ENCODE assay signal across 1 cellular context in the genomic region with DNA sequence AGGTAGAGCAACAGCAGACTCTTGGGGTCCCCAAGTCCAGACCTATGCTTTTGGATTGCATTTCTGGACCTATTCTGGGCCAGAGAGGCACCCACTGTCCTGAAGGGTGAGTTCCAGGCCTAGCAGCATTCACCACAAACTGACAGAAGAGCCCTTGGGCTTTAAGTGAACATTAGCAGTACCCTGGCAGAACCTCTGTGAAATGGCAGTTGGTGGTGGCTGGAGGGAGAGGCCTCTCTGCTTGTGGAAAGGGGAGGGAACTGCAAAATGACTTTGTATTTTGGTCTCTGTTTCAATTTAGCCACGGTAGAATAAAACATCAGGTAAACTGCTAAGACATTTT.
TF ChIP-seq lines count a peak whose summit lies in the region.

No MANE protein-coding gene starts in this region.

TF ChIP-seq in A549, 52 proteins besides CTCF, POLR2A, EP300 and RAD21 (continued from another document):
- TF ChIP-seq, protein P1, sequence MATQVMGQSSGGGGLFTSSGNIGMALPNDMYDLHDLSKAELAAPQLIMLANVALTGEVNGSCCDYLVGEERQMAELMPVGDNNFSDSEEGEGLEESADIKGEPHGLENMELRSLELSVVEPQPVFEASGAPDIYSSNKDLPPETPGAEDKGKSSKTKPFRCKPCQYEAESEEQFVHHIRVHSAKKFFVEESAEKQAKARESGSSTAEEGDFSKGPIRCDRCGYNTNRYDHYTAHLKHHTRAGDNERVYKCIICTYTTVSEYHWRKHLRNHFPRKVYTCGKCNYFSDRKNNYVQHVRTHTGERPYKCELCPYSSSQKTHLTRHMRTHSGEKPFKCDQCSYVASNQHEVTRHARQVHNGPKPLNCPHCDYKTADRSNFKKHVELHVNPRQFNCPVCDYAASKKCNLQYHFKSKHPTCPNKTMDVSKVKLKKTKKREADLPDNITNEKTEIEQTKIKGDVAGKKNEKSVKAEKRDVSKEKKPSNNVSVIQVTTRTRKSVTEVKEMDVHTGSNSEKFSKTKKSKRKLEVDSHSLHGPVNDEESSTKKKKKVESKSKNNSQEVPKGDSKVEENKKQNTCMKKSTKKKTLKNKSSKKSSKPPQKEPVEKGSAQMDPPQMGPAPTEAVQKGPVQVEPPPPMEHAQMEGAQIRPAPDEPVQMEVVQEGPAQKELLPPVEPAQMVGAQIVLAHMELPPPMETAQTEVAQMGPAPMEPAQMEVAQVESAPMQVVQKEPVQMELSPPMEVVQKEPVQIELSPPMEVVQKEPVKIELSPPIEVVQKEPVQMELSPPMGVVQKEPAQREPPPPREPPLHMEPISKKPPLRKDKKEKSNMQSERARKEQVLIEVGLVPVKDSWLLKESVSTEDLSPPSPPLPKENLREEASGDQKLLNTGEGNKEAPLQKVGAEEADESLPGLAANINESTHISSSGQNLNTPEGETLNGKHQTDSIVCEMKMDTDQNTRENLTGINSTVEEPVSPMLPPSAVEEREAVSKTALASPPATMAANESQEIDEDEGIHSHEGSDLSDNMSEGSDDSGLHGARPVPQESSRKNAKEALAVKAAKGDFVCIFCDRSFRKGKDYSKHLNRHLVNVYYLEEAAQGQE (IDR thresholded peaks at IDR 0.05): no peak
- TF ChIP-seq FOSL2 (IDR thresholded peaks at IDR 0.05) (no peak), FOSL2 (CRISPR knock-in tag; IDR thresholded peaks at IDR 0.05) (no peak), MAZ (IDR thresholded peaks at IDR 0.05; ENCODE audit: borderline replicate concordance, low read depth, low read length) (no peak), HOXB5 (CRISPR knock-in tag; IDR thresholded peaks at IDR 0.05) (no peak), MYC (IDR thresholded peaks at IDR 0.05; ENCODE audit: borderline replicate concordance, low read length) (no peak), RFX5 (IDR thresholded peaks at IDR 0.05) (no peak), CBX2 (IDR thresholded peaks at IDR 0.05; ENCODE audit: borderline replicate concordance, low read depth) (no peak), HDAC2 (IDR thresholded peaks at IDR 0.05) (no peak), NPAS2 (CRISPR knock-in tag; IDR thresholded peaks at IDR 0.05; ENCODE audit: borderline replicate concordance) (no peak), FOSB (CRISPR knock-in tag; IDR thresholded peaks at IDR 0.05) (no peak), HEYL (CRISPR knock-in tag; IDR thresholded peaks at IDR 0.05) (no peak)
- TF ChIP-seq, protein P2, sequence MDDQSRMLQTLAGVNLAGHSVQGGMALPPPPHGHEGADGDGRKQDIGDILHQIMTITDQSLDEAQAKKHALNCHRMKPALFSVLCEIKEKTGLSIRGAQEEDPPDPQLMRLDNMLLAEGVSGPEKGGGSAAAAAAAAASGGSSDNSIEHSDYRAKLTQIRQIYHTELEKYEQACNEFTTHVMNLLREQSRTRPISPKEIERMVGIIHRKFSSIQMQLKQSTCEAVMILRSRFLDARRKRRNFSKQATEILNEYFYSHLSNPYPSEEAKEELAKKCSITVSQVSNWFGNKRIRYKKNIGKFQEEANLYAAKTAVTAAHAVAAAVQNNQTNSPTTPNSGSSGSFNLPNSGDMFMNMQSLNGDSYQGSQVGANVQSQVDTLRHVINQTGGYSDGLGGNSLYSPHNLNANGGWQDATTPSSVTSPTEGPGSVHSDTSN (IDR thresholded peaks at IDR 0.05): no peak
